In genomic region chr18:48116873-48117630, GRCh38 we compare ENCODE assay signal across 28 cellular contexts.
"Had no signal": no experiment of that assay in that cellular context is flagged by ENCODE, and none has a peak within 500 bp of the region (broad histone marks: within the 10 kb centered on the region; RNA-seq: fewer than 3 reads in every experiment).

No MANE protein-coding gene starts in this region.

- H3K4me1 ChIP-seq: left ventricle myocardium inferior, pancreas, prostate gland, uterus had no signal

- H3K36me3 ChIP-seq: left ventricle myocardium inferior, pancreas, prostate gland, tibial nerve, uterus had no signal

- H3K4me3 Mint-ChIP-seq: immature natural killer cell; naive thymus-derived CD4-positive, alpha-beta T cell; stimulated activated memory B cell treated with anti-CD40 and anti-IgM and Interleukin-4, amounts not matched to agents 10 μg/mL and 1 μg/mL and 100 μg/mL, for 72 hours; stimulated activated naive CD8-positive, alpha-beta T cell treated with anti-CD3 and anti-CD28 coated beads, Interleukin-15, amount 100 ng/mL, for 72 hours; type B pancreatic cell had no signal

- H3K36me3 Mint-ChIP-seq: immature natural killer cell; naive thymus-derived CD4-positive, alpha-beta T cell; stimulated activated memory B cell treated with anti-CD40 and anti-IgM and Interleukin-4, amounts not matched to agents 10 μg/mL and 1 μg/mL and 100 μg/mL, for 72 hours; type B pancreatic cell had no signal

- DNase-seq: hippocampal formation; immature natural killer cell; islet precursor cell; left ventricle myocardium inferior; mesendoderm; midbrain; mucosa of descending colon; naive thymus-derived CD4-positive, alpha-beta T cell; nucleus accumbens; posterior cingulate gyrus; retina; right cardiac atrium; small intestine; stimulated activated CD4-positive, alpha-beta T cell treated with anti-CD3 and anti-CD28 coated beads, Interleukin-1b, Interleukin-23, amount 100 ng/mL, for 48 hours; stimulated activated CD4-positive, alpha-beta T cell treated with anti-CD3 and anti-CD28 coated beads, Interleukin-2, amount 100 ng/mL, for 48 hours; stimulated activated CD4-positive, alpha-beta T cell treated with anti-CD3 and anti-CD28 coated beads, Interleukin-4, amount 100 ng/mL, for 4 hours; stimulated activated CD8-positive, alpha-beta memory T cell treated with anti-CD3 and anti-CD28 coated beads, Interleukin-4, amount 100 ng/mL, for 48 hours; stimulated activated naive CD4-positive, alpha-beta T cell treated with Interleukin-2 at 50 U/mL for 16 hours; stimulated activated naive CD8-positive, alpha-beta T cell treated with anti-CD3 and anti-CD28 coated beads, Interleukin-15, amount 100 ng/mL, for 72 hours; substantia nigra; uterus had no signal

- H3K27me3 ChIP-seq: pancreas, tibial nerve, uterus had no signal

- H3K27me3 Mint-ChIP-seq: type B pancreatic cell had no signal

- H3K9me3 ChIP-seq: left ventricle myocardium inferior, mucosa of descending colon, pancreas, prostate gland, tibial nerve, uterus had no signal

- H3K4me1 Mint-ChIP-seq: immature natural killer cell; naive thymus-derived CD4-positive, alpha-beta T cell; stimulated activated memory B cell treated with anti-CD40 and anti-IgM and Interleukin-4, amounts not matched to agents 10 μg/mL and 1 μg/mL and 100 μg/mL, for 72 hours; stimulated activated naive CD8-positive, alpha-beta T cell treated with anti-CD3 and anti-CD28 coated beads, Interleukin-15, amount 100 ng/mL, for 72 hours had no signal

- H3K9me3 Mint-ChIP-seq: immature natural killer cell; stimulated activated memory B cell treated with anti-CD40 and anti-IgM and Interleukin-4, amounts not matched to agents 10 μg/mL and 1 μg/mL and 100 μg/mL, for 72 hours; stimulated activated naive CD8-positive, alpha-beta T cell treated with anti-CD3 and anti-CD28 coated beads, Interleukin-15, amount 100 ng/mL, for 72 hours; type B pancreatic cell had no signal

- H3K27ac Mint-ChIP-seq: immature natural killer cell; naive thymus-derived CD4-positive, alpha-beta T cell; stimulated activated memory B cell treated with anti-CD40 and anti-IgM and Interleukin-4, amounts not matched to agents 10 μg/mL and 1 μg/mL and 100 μg/mL, for 72 hours; stimulated activated naive CD8-positive, alpha-beta T cell treated with anti-CD3 and anti-CD28 coated beads, Interleukin-15, amount 100 ng/mL, for 72 hours; type B pancreatic cell had no signal

- H3K27ac ChIP-seq: left ventricle myocardium inferior, pancreas, prostate gland, tibial nerve, uterus had no signal

- H3K4me3 ChIP-seq: left ventricle myocardium inferior, lung, mucosa of descending colon, pancreas, prostate gland, tibial nerve, uterus had no signal

- ATAC-seq: mucosa of descending colon; naive thymus-derived CD4-positive, alpha-beta T cell; right cardiac atrium; sciatic nerve; stimulated activated memory B cell treated with anti-CD40 and anti-IgM and Interleukin-4, amounts not matched to agents 10 μg/mL and 1 μg/mL and 100 μg/mL, for 72 hours had no signal
